ENCODE assay signal across 18 cellular contexts in the genomic region with DNA sequence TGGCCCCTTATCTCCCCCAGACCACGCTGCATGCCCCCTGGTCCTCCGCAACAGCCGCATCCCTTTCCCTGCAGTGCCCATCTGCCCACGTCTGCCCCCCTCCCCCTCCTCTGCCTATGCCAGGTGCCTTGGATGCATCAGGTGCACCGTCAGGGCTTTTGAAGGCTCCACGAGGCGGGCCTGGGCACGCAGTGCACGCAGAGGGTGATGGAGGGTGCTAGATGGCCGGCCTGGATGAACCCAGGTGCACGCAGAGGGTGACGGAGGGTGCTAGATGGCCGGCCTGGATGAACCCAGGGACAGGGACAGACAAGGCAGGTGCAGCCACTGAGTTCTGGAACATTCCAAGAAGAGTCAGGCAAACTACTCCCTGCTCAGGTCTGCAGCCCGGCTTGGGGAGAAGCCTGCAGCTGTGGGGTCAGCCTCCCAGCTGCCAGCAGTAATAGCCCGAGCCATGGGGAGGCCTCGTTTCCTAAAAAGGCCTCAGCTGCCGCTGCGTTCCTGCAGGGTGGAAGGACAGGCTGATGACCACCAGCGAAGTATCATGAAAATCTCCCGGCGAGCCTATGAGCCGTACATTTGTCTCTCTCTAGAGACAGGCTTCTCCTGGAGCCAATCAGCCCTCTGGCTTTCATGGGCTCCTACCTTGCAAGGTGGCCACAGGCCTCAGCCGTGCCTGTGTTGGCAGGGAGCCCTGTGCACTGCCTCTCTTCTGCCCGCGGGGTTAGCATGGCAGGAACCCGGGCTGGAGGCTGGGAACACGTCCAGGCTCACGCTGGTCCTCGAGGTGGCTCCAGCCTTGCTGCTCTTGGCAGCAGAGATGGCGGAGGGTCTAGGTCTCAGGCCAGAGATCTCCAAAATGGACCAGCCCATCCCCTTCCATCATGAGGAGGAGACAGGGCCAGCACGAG. TPM values are rescaled to one million over a fixed set of nuclear protein-coding genes. Genes with fewer than 3 reads are reported as not detected.
DNase-seq lines count a peak whose midpoint lies in the region; ATAC-seq, FAIRE-seq and TF ChIP-seq lines count a peak whose summit lies in the region.
"Had no signal": no experiment of that assay in that cellular context is flagged by ENCODE, and none has a peak within 500 bp of the region (broad histone marks: within the 10 kb centered on the region; RNA-seq: fewer than 3 reads in every experiment).

No MANE protein-coding gene starts in this region.

- no peaks in the 10 kb centered on the region for H3K9me3 ChIP-seq in A673 (ENCODE audit: low read depth, low read length, poor library complexity, severe bottlenecking)
- no peaks in the 10 kb centered on the region for H3K9me3 ChIP-seq in BLaER1 treated with 17β-estradiol and CSF1 and Interleukin-3, amounts not matched to agents 10 nM and 100 nM (replicated peaks in 1 of 11)
- no peaks in the 10 kb centered on the region for H3K9me3 ChIP-seq in Peyer's patch
- H3K9me3 ChIP-seq in kidney (ENCODE audit: control insufficient read depth in 1 of 2, low read length in 2 of 2) = no peaks in the 10 kb centered on the region
- H3K9me3 ChIP-seq: adrenal gland had no signal

- CTCF ChIA-PET in A673 (lab: Charles Lee) = no interaction called here

- peaks cover 0 to 7% (median 0%) of the 10 kb centered on the region in 11 experiments; a peak in 1 of 22 replicates for H4K20me1 ChIP-seq in BLaER1 treated with 17β-estradiol and CSF1 and Interleukin-3, amounts not matched to agents 10 nM and 100 nM

- no peak for ATAC-seq in HG03460 (IDR thresholded peaks at IDR 0.05; ENCODE audit: unreplicated experiment)
- ATAC-seq: stimulated activated naive CD8-positive, alpha-beta T cell treated with anti-CD3 and anti-CD28 coated beads, Interleukin-15, amount 100 ng/mL, for 72 hours had no signal

- H3K36me3 ChIP-seq in A673 (ENCODE audit: insufficient read depth, low read length, poor library complexity, severe bottlenecking) = no peaks in the 10 kb centered on the region
- H3K36me3 ChIP-seq in BLaER1 treated with 17β-estradiol and CSF1 and Interleukin-3, amounts not matched to agents 10 nM and 100 nM = no peaks in the 10 kb centered on the region
- H3K36me3 ChIP-seq in Peyer's patch = no peaks in the 10 kb centered on the region
- no peaks in the 10 kb centered on the region for H3K36me3 ChIP-seq in kidney (ENCODE audit: control insufficient read depth in 1 of 2, insufficient read depth in 2 of 2, low read length in 2 of 2)
- H3K36me3 ChIP-seq: adrenal gland had no signal

- TF ChIP-seq POLR2A in Peyer's patch (IDR thresholded peaks at IDR 0.05) = no peak
- TF ChIP-seq POLR2A in GM12891 (IDR thresholded peaks at IDR 0.05; ENCODE audit: low read depth, low read length) = no peak

- peak overlapping the region in 8 of 11 experiments; percentile 65 to 83 (median 78); a peak in 14 of 22 replicates for H3K9ac ChIP-seq in BLaER1 treated with 17β-estradiol and CSF1 and Interleukin-3, amounts not matched to agents 10 nM and 100 nM
- no peak overlapping the region for H3K9ac ChIP-seq in kidney (ENCODE audit: low read length in 2 of 2)

- H3K27ac ChIP-seq in A673 (ENCODE audit: low read depth, low read length, poor library complexity, severe bottlenecking) (peak overlapping the region; percentile 97), Peyer's patch (no peak overlapping the region), kidney (ENCODE audit: low read depth in 2 of 2, low read length in 2 of 2) (no peak overlapping the region)
- peak overlapping the region in 9 of 11 experiments; percentile 83 to 93 (median 87); a peak in 18 of 22 replicates for H3K27ac ChIP-seq in BLaER1 treated with 17β-estradiol and CSF1 and Interleukin-3, amounts not matched to agents 10 nM and 100 nM
- H3K27ac ChIP-seq: adrenal gland, C4-2B had no signal

- intact Hi-C loops in A673 (cut with micrococcal nuclease; ENCODE audit: unreplicated experiment) (loop anchor here (5.0 kb wide), 1 partner anchor 46 kb away; no protein-coding TSS in a partner anchor), kidney (cut with DNase I) (no loop called here)

- no TSS peak for BruUV-seq in A673 (replicated peaks; lab: Mats Ljungman, UMichigan)

- no peaks in the 10 kb centered on the region for H3K27me3 ChIP-seq in A673 (replicated peaks; ENCODE audit: insufficient read depth, low read depth, low read length, poor library complexity)
- H3K27me3 ChIP-seq in BLaER1 treated with 17β-estradiol and CSF1 and Interleukin-3, amounts not matched to agents 10 nM and 100 nM = no peaks in the 10 kb centered on the region
- no peaks in the 10 kb centered on the region for H3K27me3 ChIP-seq in Peyer's patch

- no peak overlapping the region for H3K4me3 ChIP-seq in A673 (ENCODE audit: low read depth, low read length, poor library complexity, severe bottlenecking)
- H3K4me3 ChIP-seq in BLaER1 treated with 17β-estradiol and CSF1 and Interleukin-3, amounts not matched to agents 10 nM and 100 nM = peak overlapping the region in 6 of 10 experiments; percentile 10 to 67 (median 56); a peak in 6 of 20 replicates
- no peak overlapping the region for H3K4me3 ChIP-seq in Peyer's patch
- no peak overlapping the region for H3K4me3 ChIP-seq in kidney (ENCODE audit: low read length in 2 of 2)
- H3K4me3 ChIP-seq: adrenal gland, smooth muscle cell had no signal

- DNase-seq in A673 (ENCODE audit: low spot score) = no peak
- peak in 2 of 3 donors; percentile 40 to 43 for DNase-seq in Peyer's patch
- peak; percentile 70 for DNase-seq in kidney
- DNase-seq in NCI-H526 (lab: John Stamatoyannopoulos, UW) = no peak
- no peak for DNase-seq in GM12891 (ENCODE audit: insufficient read length, low spot score)
- DNase-seq: activated B cell treated with CpG ODN at 0.5 μM for 24 hours; H7; midbrain; NCI-H524; occipital lobe; stimulated activated naive CD8-positive, alpha-beta T cell treated with anti-CD3 and anti-CD28 coated beads, Interleukin-15, amount 100 ng/mL, for 72 hours had no signal

- FAIRE-seq in kidney (lab: Jason Lieb, UNC) (no peak), GM12891 (lab: Jason Lieb, UNC) (no peak)
- FAIRE-seq: RCC 7860, urothelium cell line had no signal

- H3K4me2 ChIP-seq in BLaER1 treated with 17β-estradiol and CSF1 and Interleukin-3, amounts not matched to agents 10 nM and 100 nM = peak overlapping the region; percentile 92 to 100 (median 98)
- H3K4me2 ChIP-seq: smooth muscle cell had no signal

- POLR2A ChIA-PET in A673 (lab: Charles Lee; ENCODE audit: low non-redundant PET) = no interaction called here

- H3K4me1 ChIP-seq in A673 (ENCODE audit: insufficient read depth, low read length, poor library complexity, severe bottlenecking) (peaks cover 85% of the 10 kb centered on the region), Peyer's patch (peaks cover 0 to 20% (median 6%) of the 10 kb centered on the region in 4 donors), kidney (ENCODE audit: control insufficient read depth in 1 of 2, insufficient read depth in 1 of 2, low read depth in 1 of 2, low read length in 2 of 2) (no peaks in the 10 kb centered on the region)
- peaks cover 92 to 98% (median 96%) of the 10 kb centered on the region in 10 experiments for H3K4me1 ChIP-seq in BLaER1 treated with 17β-estradiol and CSF1 and Interleukin-3, amounts not matched to agents 10 nM and 100 nM
- H3K4me1 ChIP-seq: adrenal gland had no signal

- TF ChIP-seq CTCF in A673 (conservative IDR thresholded peaks at IDR 0.05; ENCODE audit: low read depth, low read length) = no peak
- TF ChIP-seq CTCF in Peyer's patch (IDR thresholded peaks at IDR 0.05) = no peak
- no peak for TF ChIP-seq CTCF in kidney (IDR thresholded peaks at IDR 0.05; ENCODE audit: borderline replicate concordance, extremely low read depth, insufficient read depth)

TF ChIP-seq in GM12891, 5 proteins besides CTCF, POLR2A, EP300 and RAD21:
- TF ChIP-seq SPI1 (IDR thresholded peaks at IDR 0.05; ENCODE audit: low read depth, low read length) (no peak), POLR2AphosphoS5 (IDR thresholded peaks at IDR 0.05; ENCODE audit: low read depth, low read length) (no peak), TAF1 (IDR thresholded peaks at IDR 0.05; ENCODE audit: low read depth, low read length) (no peak), PAX5 (IDR thresholded peaks at IDR 0.05; ENCODE audit: insufficient read depth, low read length, severe bottlenecking) (no peak), POU2F2 (IDR thresholded peaks at IDR 0.05; ENCODE audit: low read depth, low read length) (no peak)

RNA-seq across cellular contexts. Expression of a gene that starts 29.6 kb away (rescaled TPM):
- total RNA-seq in A673 (2021) (8.7 and 15.9 TPM in 2 replicates), Peyer's patch (under 1 TPM in 1 of 4 donors, not detected in 3; 0.76 TPM), kidney (0.09 TPM)
- not detected for polyA plus RNA-seq in kidney (ENCODE audit: insufficient read depth, low read depth, low replicate concordance)
- polyA plus RNA-seq in GM12891 (2012; ENCODE audit: low read depth, missing spikeins) = not detected
- total RNA-seq: activated B cell treated with CpG ODN at 0.5 μM for 24 hours had no signal
- polyA plus RNA-seq: smooth muscle cell had no signal

RNA-seq across cellular contexts. Expression of a gene that starts 58.0 kb away (rescaled TPM):
- total RNA-seq in A673 (2021) (26.5 and 27.9 TPM in 2 replicates), Peyer's patch (10 to 100 TPM; 11.6 to 15.4 (median 13.3) TPM), kidney (7.6 TPM)
- 9.0 TPM for polyA plus RNA-seq in kidney (ENCODE audit: insufficient read depth, low read depth, low replicate concordance)
- 8.8 TPM for polyA plus RNA-seq in GM12891 (2012; ENCODE audit: low read depth, missing spikeins)

Comparison
In these comparisons a context has a peak if more than half of its experiments do, and no peak if none do; other contexts are left out.
1. DNase-seq: peak in Peyer's patch (2 of 3) and kidney (single experiment); none in A673 (single experiment), NCI-H526 (0 of 2) and GM12891 (single experiment).
2. H3K27ac ChIP-seq: peak in A673 (single experiment) and BLaER1 treated with 17β-estradiol and CSF1 and Interleukin-3, amounts not matched to agents 10 nM and 100 nM (9 of 11); none in Peyer's patch (0 of 4) and kidney (0 of 2).
3. H3K4me3 ChIP-seq: peak in BLaER1 treated with 17β-estradiol and CSF1 and Interleukin-3, amounts not matched to agents 10 nM and 100 nM (6 of 10); none in A673 (single experiment), Peyer's patch (0 of 4) and kidney (0 of 2).
4. H3K9ac ChIP-seq: peak in BLaER1 treated with 17β-estradiol and CSF1 and Interleukin-3, amounts not matched to agents 10 nM and 100 nM (8 of 11); none in kidney (0 of 2).